16 cellular contexts compared by ENCODE assay signal in genomic region chr6:90461367-90461766, GRCh38.
DNase-seq lines count a peak whose midpoint lies in the region; ATAC-seq and TF ChIP-seq lines count a peak whose summit lies in the region.
"Had no signal": no experiment of that assay in that cellular context is flagged by ENCODE, and none has a peak within 500 bp of the region (broad histone marks: within the 10 kb centered on the region; RNA-seq: fewer than 3 reads in every experiment).

No MANE protein-coding gene starts in this region.

- no peaks in the 10 kb centered on the region for H3K27me3 Mint-ChIP-seq in activated T-cell treated with anti-CD3 and anti-CD28 coated beads, Interleukin-2, amount 50 U/mL, for 72 hours (ENCODE audit: low read depth)
- no peaks in the 10 kb centered on the region for H3K27me3 Mint-ChIP-seq in T-cell
- H3K27me3 Mint-ChIP-seq in activated naive CD8-positive, alpha-beta T cell: no peaks in the 10 kb centered on the region
- H3K27me3 Mint-ChIP-seq in stimulated activated naive CD8-positive, alpha-beta T cell treated with anti-CD3 and anti-CD28 coated beads, Interleukin-15, Interleukin-2, amounts not matched to agents 100 ng/mL and 50 ng/mL, for 24 hours: no peaks in the 10 kb centered on the region
- no peaks in the 10 kb centered on the region for H3K27me3 Mint-ChIP-seq in natural killer cell (ENCODE audit: low read depth in 2 of 2)
- H3K27me3 Mint-ChIP-seq: B cell; CD4-positive, alpha-beta T cell had no signal

- CTCF ChIA-PET in T-cell (lab: Charles Lee): interaction anchor here (0.5 to 1.0 kb wide), 4 partner anchors 15 to 93 kb away, joined by 3 to 4 read pairs (median 3); no protein-coding TSS in a partner anchor

- DNase-seq in activated T-cell treated with anti-CD3 and anti-CD28 coated beads, Interleukin-2, amount 50 U/mL, for 72 hours: no peak
- DNase-seq in activated T-cell treated with anti-CD3 and anti-CD28 coated beads, Interleukin-2, amount 50 U/mL, for 1 hour: no peak
- no peak for DNase-seq in T-cell
- DNase-seq in NOMO-1 treated with DMSO at 0.1 percent for 48 hours (lab: John Stamatoyannopoulos, UW; ENCODE audit: unreplicated experiment): no peak
- no peak for DNase-seq in natural killer cell
- DNase-seq: CD4-positive, alpha-beta T cell; DMS79; GM23248; MV-4-11; NCI-H1417 treated with DMSO at 0.1 percent for 48 hours; NCI-H2029; NCI-H510A; NCI-H82 had no signal

- H3K9me3 Mint-ChIP-seq in activated T-cell treated with anti-CD3 and anti-CD28 coated beads, Interleukin-2, amount 50 U/mL, for 72 hours: peaks cover 0 to 3% of the 10 kb centered on the region in 2 donors
- H3K9me3 Mint-ChIP-seq in T-cell: no peaks in the 10 kb centered on the region
- H3K9me3 Mint-ChIP-seq in activated naive CD8-positive, alpha-beta T cell (ENCODE audit: low read depth): no peaks in the 10 kb centered on the region
- no peaks in the 10 kb centered on the region for H3K9me3 Mint-ChIP-seq in stimulated activated naive CD8-positive, alpha-beta T cell treated with anti-CD3 and anti-CD28 coated beads, Interleukin-15, Interleukin-2, amounts not matched to agents 100 ng/mL and 50 ng/mL, for 24 hours
- no peaks in the 10 kb centered on the region for H3K9me3 Mint-ChIP-seq in natural killer cell
- H3K9me3 Mint-ChIP-seq: CD4-positive, alpha-beta T cell had no signal

- peak overlapping the region; percentile 21 to 22 for H3K4me3 Mint-ChIP-seq in activated T-cell treated with anti-CD3 and anti-CD28 coated beads, Interleukin-2, amount 50 U/mL, for 72 hours
- H3K4me3 Mint-ChIP-seq in T-cell (no peak overlapping the region), natural killer cell (no peak overlapping the region)
- no peak overlapping the region for H3K4me3 Mint-ChIP-seq in activated naive CD8-positive, alpha-beta T cell
- no peak overlapping the region for H3K4me3 Mint-ChIP-seq in stimulated activated naive CD8-positive, alpha-beta T cell treated with anti-CD3 and anti-CD28 coated beads, Interleukin-15, Interleukin-2, amounts not matched to agents 100 ng/mL and 50 ng/mL, for 24 hours
- H3K4me3 Mint-ChIP-seq: B cell; CD4-positive, alpha-beta T cell had no signal

- TF ChIP-seq CTCF in natural killer cell (IDR thresholded peaks at IDR 0.05): no peak

- POLR2A ChIA-PET in T-cell (lab: Charles Lee): interaction anchor here in 1 of 2 donors (0.6 kb wide), 1 partner anchor 8 kb away, joined by 3 read pairs; no protein-coding TSS in a partner anchor

- peaks cover 5 to 9% of the 10 kb centered on the region in 2 donors for H3K36me3 Mint-ChIP-seq in activated T-cell treated with anti-CD3 and anti-CD28 coated beads, Interleukin-2, amount 50 U/mL, for 72 hours (ENCODE audit: insufficient read depth in 2 of 2)
- H3K36me3 Mint-ChIP-seq in T-cell (no peaks in the 10 kb centered on the region), natural killer cell (no peaks in the 10 kb centered on the region)
- H3K36me3 Mint-ChIP-seq in activated naive CD8-positive, alpha-beta T cell: no peaks in the 10 kb centered on the region
- no peaks in the 10 kb centered on the region for H3K36me3 Mint-ChIP-seq in stimulated activated naive CD8-positive, alpha-beta T cell treated with anti-CD3 and anti-CD28 coated beads, Interleukin-15, Interleukin-2, amounts not matched to agents 100 ng/mL and 50 ng/mL, for 24 hours (ENCODE audit: low read depth)

- H3K27ac Mint-ChIP-seq in activated T-cell treated with anti-CD3 and anti-CD28 coated beads, Interleukin-2, amount 50 U/mL, for 72 hours: peak overlapping the region; percentile 25
- H3K27ac Mint-ChIP-seq in T-cell (peak overlapping the region; percentile 24 to 53), natural killer cell (no peak overlapping the region)
- peak overlapping the region; percentile 98 for H3K27ac Mint-ChIP-seq in activated naive CD8-positive, alpha-beta T cell
- peak overlapping the region; percentile 66 for H3K27ac Mint-ChIP-seq in stimulated activated naive CD8-positive, alpha-beta T cell treated with anti-CD3 and anti-CD28 coated beads, Interleukin-15, Interleukin-2, amounts not matched to agents 100 ng/mL and 50 ng/mL, for 24 hours
- H3K27ac Mint-ChIP-seq: B cell had no signal

- no peaks in the 10 kb centered on the region for H3K4me1 Mint-ChIP-seq in activated T-cell treated with anti-CD3 and anti-CD28 coated beads, Interleukin-2, amount 50 U/mL, for 72 hours (ENCODE audit: low read depth)
- H3K4me1 Mint-ChIP-seq in T-cell (peaks cover 72 to 85% (median 78%) of the 10 kb centered on the region in 3 donors), natural killer cell (peaks cover 10 to 13% of the 10 kb centered on the region in 2 donors)
- H3K4me1 Mint-ChIP-seq in activated naive CD8-positive, alpha-beta T cell (ENCODE audit: low read depth): peaks cover 93% of the 10 kb centered on the region
- H3K4me1 Mint-ChIP-seq in stimulated activated naive CD8-positive, alpha-beta T cell treated with anti-CD3 and anti-CD28 coated beads, Interleukin-15, Interleukin-2, amounts not matched to agents 100 ng/mL and 50 ng/mL, for 24 hours (ENCODE audit: low read depth): peaks cover 100% of the 10 kb centered on the region

- intact Hi-C loops in natural killer cell (cut with micrococcal nuclease): no loop called here

- no peak for ATAC-seq in activated T-cell treated with anti-CD3 and anti-CD28 coated beads, Interleukin-2, amount 50 U/mL, for 72 hours (replicated peaks in 1 of 2)
- ATAC-seq in T-cell (replicated peaks in 1 of 4) (no peak), natural killer cell (no peak)

Comparison
In these comparisons a context has a peak if more than half of its experiments do, and no peak if none do; other contexts are left out.
1. H3K27ac Mint-ChIP-seq: peak in activated T-cell treated with anti-CD3 and anti-CD28 coated beads, Interleukin-2, amount 50 U/mL, for 72 hours (single experiment), T-cell (2 of 2), activated naive CD8-positive, alpha-beta T cell (single experiment) and stimulated activated naive CD8-positive, alpha-beta T cell treated with anti-CD3 and anti-CD28 coated beads, Interleukin-15, Interleukin-2, amounts not matched to agents 100 ng/mL and 50 ng/mL, for 24 hours (single experiment); none in natural killer cell (0 of 2).
2. H3K4me3 Mint-ChIP-seq: peak in activated T-cell treated with anti-CD3 and anti-CD28 coated beads, Interleukin-2, amount 50 U/mL, for 72 hours (2 of 2); none in T-cell (0 of 3), activated naive CD8-positive, alpha-beta T cell (single experiment), stimulated activated naive CD8-positive, alpha-beta T cell treated with anti-CD3 and anti-CD28 coated beads, Interleukin-15, Interleukin-2, amounts not matched to agents 100 ng/mL and 50 ng/mL, for 24 hours (single experiment) and natural killer cell (single experiment).